12 cellular contexts compared by ENCODE assay signal in the genomic region with DNA sequence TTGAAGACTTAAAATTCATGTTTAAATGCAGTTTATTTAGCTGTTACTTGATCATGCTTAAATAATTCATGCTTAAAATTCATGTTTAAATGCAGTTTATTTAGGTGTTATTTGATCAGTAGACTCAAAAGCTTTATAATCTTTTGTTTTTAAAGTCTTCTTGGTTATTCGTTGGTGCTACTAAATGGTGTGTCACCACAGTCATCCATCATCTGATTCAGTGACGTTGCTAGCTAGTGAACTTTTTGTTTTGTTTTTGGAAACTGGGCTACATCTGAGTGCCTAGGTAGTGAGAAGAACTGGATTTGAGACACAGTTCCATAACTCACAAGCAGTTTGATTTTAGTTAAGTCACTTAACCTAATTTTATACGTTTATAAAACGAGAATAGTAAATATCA. TPM values are rescaled to one million over a fixed set of nuclear protein-coding genes. Genes with fewer than 3 reads are reported as not detected.
DNase-seq lines count a peak whose midpoint lies in the region; ATAC-seq and TF ChIP-seq lines count a peak whose summit lies in the region.
"Had no signal": no experiment of that assay in that cellular context is flagged by ENCODE, and none has a peak within 500 bp of the region (broad histone marks: within the 10 kb centered on the region; RNA-seq: fewer than 3 reads in every experiment).

No MANE protein-coding gene starts in this region.

- H3K27me3 ChIP-seq in Caco-2 (replicated peaks; ENCODE audit: control insufficient read depth, insufficient read depth, low read length) = no peaks in the 10 kb centered on the region
- H3K27me3 ChIP-seq in neural progenitor cell = no peaks in the 10 kb centered on the region

- peaks cover 29% of the 10 kb centered on the region for H3F3A ChIP-seq in neural progenitor cell (ENCODE audit: low read depth)

- H3K4me1 Mint-ChIP-seq in Caco-2 (ENCODE audit: low read depth, unreplicated experiment) (peaks cover 18% of the 10 kb centered on the region), natural killer cell (peaks cover 70 to 73% of the 10 kb centered on the region in 2 donors), neural progenitor cell (peaks cover 4% of the 10 kb centered on the region)

- H3K4me2 ChIP-seq in neural progenitor cell = no peak overlapping the region

- H3K79me2 ChIP-seq in neural progenitor cell (ENCODE audit: low read depth) = peaks cover 100% of the 10 kb centered on the region

- H3K9me3 Mint-ChIP-seq in Caco-2 (ENCODE audit: unreplicated experiment) = no peaks in the 10 kb centered on the region
- H3K9me3 Mint-ChIP-seq in natural killer cell = no peaks in the 10 kb centered on the region
- peaks cover 11% of the 10 kb centered on the region for H3K9me3 Mint-ChIP-seq in neural progenitor cell
- H3K9me3 Mint-ChIP-seq: CD8-positive, alpha-beta memory T cell had no signal

- H3K9me3 ChIP-seq in Caco-2 (no peaks in the 10 kb centered on the region), neural progenitor cell (ENCODE audit: low read depth) (no peaks in the 10 kb centered on the region)

- H3K4me3 ChIP-seq in Caco-2 (ENCODE audit: low read depth, low read length) (no peak overlapping the region), neural progenitor cell (no peak overlapping the region)

- H3K27me3 Mint-ChIP-seq in Caco-2 (ENCODE audit: insufficient read depth, unreplicated experiment) (no peaks in the 10 kb centered on the region), natural killer cell (ENCODE audit: low read depth in 2 of 2) (no peaks in the 10 kb centered on the region), neural progenitor cell (ENCODE audit: insufficient read depth, low read depth) (peaks cover 4% of the 10 kb centered on the region)
- H3K27me3 Mint-ChIP-seq: CD8-positive, alpha-beta memory T cell had no signal

- BruUV-seq in Caco-2 (replicated peaks; lab: Mats Ljungman, UMichigan) = no TSS peak

- no peaks in the 10 kb centered on the region for H3K36me3 ChIP-seq in Caco-2 (ENCODE audit: control insufficient read depth, insufficient read depth, low read length)
- H3K36me3 ChIP-seq in neural progenitor cell = no peaks in the 10 kb centered on the region

- no peak overlapping the region for H3K9ac ChIP-seq in neural progenitor cell

- CTCF ChIA-PET in Caco-2 (lab: Charles Lee) = no interaction called here

- no peak for DNase-seq in Caco-2
- DNase-seq in RPMI7951 (ENCODE audit: low read depth) = peak; percentile 24
- DNase-seq in natural killer cell = no peak
- no peak for DNase-seq in neural progenitor cell (ENCODE audit: low spot score)
- no peak for DNase-seq in omental fat pad (ENCODE audit: low spot score)
- DNase-seq in NCI-H1436 (lab: John Stamatoyannopoulos, UW) = no peak
- DNase-seq: CD8-positive, alpha-beta memory T cell; left cardiac atrium; MM.1S; NCI-H526 had no signal

- H3K4me1 ChIP-seq in Caco-2 (peaks cover 10% of the 10 kb centered on the region; the same call in 1 of the 2 replicates), neural progenitor cell (peaks cover 18% of the 10 kb centered on the region)

- intact Hi-C loops in Caco-2 (cut with micrococcal nuclease; ENCODE audit: unreplicated experiment) = no loop called here
- intact Hi-C loops in natural killer cell (cut with micrococcal nuclease) = loop anchor here (2.0 kb wide), 1 partner anchor 19 kb away; no protein-coding TSS in a partner anchor

- H3K27ac Mint-ChIP-seq in Caco-2 (ENCODE audit: unreplicated experiment) = peak overlapping the region; percentile 22
- H3K27ac Mint-ChIP-seq in natural killer cell = peak overlapping the region; percentile 86 to 89
- H3K27ac Mint-ChIP-seq in neural progenitor cell = no peak overlapping the region

- H3K36me3 Mint-ChIP-seq in Caco-2 (ENCODE audit: insufficient read depth, unreplicated experiment) = peaks cover 16% of the 10 kb centered on the region
- no peaks in the 10 kb centered on the region for H3K36me3 Mint-ChIP-seq in natural killer cell
- peaks cover 49% of the 10 kb centered on the region for H3K36me3 Mint-ChIP-seq in neural progenitor cell

- H2AFZ ChIP-seq in neural progenitor cell (replicated peaks) = no peak overlapping the region

- peaks cover 96% of the 10 kb centered on the region for H4K20me1 ChIP-seq in neural progenitor cell (ENCODE audit: low read depth)

- H3K4me3 Mint-ChIP-seq in Caco-2 (ENCODE audit: unreplicated experiment) (no peak overlapping the region), natural killer cell (no peak overlapping the region), neural progenitor cell (no peak overlapping the region)

- POLR2A ChIA-PET in Caco-2 (lab: Charles Lee) = no interaction called here

- H3K27ac ChIP-seq in neural progenitor cell = no peak overlapping the region

- TF ChIP-seq CTCF in Caco-2 (IDR thresholded peaks at IDR 0.05; ENCODE audit: insufficient read depth in 1 of 2, low read depth in 1 of 2, low read length in 1 of 2, severe bottlenecking in 1 of 2, unreplicated experiment in 1 of 2) (no peak), natural killer cell (IDR thresholded peaks at IDR 0.05) (no peak), neural progenitor cell (IDR thresholded peaks at IDR 0.05) (no peak), omental fat pad (IDR thresholded peaks at IDR 0.05) (no peak)

- ATAC-seq in esophagus mucosa = peak; percentile 63
- peak; percentile 76 to 86 (median 86) for ATAC-seq in natural killer cell
- ATAC-seq in GM18870 (IDR thresholded peaks at IDR 0.05; ENCODE audit: unreplicated experiment) = no peak
- no peak for ATAC-seq in omental fat pad (ENCODE audit: low FRiP score)
- ATAC-seq: left cardiac atrium had no signal

RNA-seq across cellular contexts. Expression of a gene that starts 20.9 kb away (rescaled TPM):
- total RNA-seq in Caco-2 (2022) = 45.2 and 45.9 TPM in 2 replicates
- 18.3 and 21.4 TPM in 2 replicates for total RNA-seq in RPMI7951 (2014; rRNA removed; shearing (Covaris generic))
- total RNA-seq in esophagus mucosa = 20.4 TPM
- total RNA-seq in natural killer cell = 10 to 100 TPM; 60.0 to 74.3 (median 68.2) TPM
- 54.9 and 62.1 TPM in 2 replicates for total RNA-seq in neural progenitor cell (ENCODE audit: low replicate concordance)
- 10 to 100 TPM; 29.5 to 52.8 (median 37.4) TPM for total RNA-seq in omental fat pad

Comparison
In these comparisons a context has a peak if more than half of its experiments do, and no peak if none do; other contexts are left out.
1. ATAC-seq: peak in esophagus mucosa (single experiment) and natural killer cell (3 of 3); none in GM18870 (single experiment) and omental fat pad (single experiment).